Comparison of ENCODE assay signal across 1 cellular context in the genomic region with DNA sequence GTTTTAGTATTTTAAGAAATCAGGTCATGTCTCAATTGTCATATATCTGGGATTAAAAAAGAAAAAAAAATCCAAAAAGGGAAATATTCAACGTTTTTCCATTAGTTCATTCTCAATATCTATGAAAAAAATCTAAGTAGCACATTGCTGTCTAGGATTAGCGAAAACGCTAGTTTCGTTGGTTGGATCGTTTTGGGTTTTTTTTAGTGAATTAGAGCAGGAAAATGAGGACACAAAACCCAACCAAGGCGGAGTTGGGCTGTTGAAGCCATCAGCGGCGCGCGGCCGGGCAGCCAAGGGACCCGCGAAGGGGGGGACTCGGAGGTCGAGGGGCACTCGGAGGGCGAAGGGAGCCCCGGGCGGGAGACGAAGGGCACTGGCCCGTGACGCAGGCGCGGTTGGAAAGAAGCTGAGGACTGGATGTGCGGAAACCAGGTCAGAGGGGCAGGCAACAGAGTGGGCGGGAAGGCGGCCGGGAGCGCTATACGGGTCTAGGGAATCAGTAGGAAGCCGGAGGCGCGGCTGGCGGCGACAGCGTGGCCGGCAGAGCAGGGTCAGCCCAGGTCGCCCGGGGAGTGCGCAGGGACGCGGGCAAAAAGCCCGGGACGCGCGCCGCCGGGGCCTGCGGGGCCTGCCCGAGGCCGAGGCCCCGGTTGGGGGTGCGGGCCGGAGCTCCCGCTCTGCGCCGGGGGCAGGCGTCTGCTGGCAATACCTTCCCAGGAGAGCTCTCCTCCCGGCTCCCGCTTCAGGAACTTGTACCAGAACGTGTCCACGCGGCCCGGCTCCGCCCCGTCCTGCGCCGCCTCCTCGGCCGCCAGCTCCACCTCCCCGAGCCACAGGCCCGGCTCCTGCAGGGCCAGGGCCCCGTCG.
TF ChIP-seq lines count a peak whose summit lies in the region.

No MANE protein-coding gene starts in this region.

TF ChIP-seq in HepG2, 621 proteins besides CTCF, POLR2A, EP300 and RAD21 (continued from another document and continues in another):
- TF ChIP-seq, protein P1, sequence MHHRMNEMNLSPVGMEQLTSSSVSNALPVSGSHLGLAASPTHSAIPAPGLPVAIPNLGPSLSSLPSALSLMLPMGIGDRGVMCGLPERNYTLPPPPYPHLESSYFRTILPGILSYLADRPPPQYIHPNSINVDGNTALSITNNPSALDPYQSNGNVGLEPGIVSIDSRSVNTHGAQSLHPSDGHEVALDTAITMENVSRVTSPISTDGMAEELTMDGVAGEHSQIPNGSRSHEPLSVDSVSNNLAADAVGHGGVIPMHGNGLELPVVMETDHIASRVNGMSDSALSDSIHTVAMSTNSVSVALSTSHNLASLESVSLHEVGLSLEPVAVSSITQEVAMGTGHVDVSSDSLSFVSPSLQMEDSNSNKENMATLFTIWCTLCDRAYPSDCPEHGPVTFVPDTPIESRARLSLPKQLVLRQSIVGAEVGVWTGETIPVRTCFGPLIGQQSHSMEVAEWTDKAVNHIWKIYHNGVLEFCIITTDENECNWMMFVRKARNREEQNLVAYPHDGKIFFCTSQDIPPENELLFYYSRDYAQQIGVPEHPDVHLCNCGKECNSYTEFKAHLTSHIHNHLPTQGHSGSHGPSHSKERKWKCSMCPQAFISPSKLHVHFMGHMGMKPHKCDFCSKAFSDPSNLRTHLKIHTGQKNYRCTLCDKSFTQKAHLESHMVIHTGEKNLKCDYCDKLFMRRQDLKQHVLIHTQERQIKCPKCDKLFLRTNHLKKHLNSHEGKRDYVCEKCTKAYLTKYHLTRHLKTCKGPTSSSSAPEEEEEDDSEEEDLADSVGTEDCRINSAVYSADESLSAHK (CRISPR knock-in tag; IDR thresholded peaks at IDR 0.05; ENCODE audit: borderline replicate concordance), result no peak
- TF ChIP-seq, protein P2, sequence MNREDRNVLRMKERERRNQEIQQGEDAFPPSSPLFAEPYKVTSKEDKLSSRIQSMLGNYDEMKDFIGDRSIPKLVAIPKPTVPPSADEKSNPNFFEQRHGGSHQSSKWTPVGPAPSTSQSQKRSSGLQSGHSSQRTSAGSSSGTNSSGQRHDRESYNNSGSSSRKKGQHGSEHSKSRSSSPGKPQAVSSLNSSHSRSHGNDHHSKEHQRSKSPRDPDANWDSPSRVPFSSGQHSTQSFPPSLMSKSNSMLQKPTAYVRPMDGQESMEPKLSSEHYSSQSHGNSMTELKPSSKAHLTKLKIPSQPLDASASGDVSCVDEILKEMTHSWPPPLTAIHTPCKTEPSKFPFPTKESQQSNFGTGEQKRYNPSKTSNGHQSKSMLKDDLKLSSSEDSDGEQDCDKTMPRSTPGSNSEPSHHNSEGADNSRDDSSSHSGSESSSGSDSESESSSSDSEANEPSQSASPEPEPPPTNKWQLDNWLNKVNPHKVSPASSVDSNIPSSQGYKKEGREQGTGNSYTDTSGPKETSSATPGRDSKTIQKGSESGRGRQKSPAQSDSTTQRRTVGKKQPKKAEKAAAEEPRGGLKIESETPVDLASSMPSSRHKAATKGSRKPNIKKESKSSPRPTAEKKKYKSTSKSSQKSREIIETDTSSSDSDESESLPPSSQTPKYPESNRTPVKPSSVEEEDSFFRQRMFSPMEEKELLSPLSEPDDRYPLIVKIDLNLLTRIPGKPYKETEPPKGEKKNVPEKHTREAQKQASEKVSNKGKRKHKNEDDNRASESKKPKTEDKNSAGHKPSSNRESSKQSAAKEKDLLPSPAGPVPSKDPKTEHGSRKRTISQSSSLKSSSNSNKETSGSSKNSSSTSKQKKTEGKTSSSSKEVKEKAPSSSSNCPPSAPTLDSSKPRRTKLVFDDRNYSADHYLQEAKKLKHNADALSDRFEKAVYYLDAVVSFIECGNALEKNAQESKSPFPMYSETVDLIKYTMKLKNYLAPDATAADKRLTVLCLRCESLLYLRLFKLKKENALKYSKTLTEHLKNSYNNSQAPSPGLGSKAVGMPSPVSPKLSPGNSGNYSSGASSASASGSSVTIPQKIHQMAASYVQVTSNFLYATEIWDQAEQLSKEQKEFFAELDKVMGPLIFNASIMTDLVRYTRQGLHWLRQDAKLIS (CRISPR knock-in tag; IDR thresholded peaks at IDR 0.05), result peak; percentile 45; the same call in 1 of the 2 replicates
- TF ChIP-seq SIX1 (CRISPR knock-in tag; IDR thresholded peaks at IDR 0.05; ENCODE audit: borderline replicate concordance) (no peak), ZNF75D (CRISPR knock-in tag; IDR thresholded peaks at IDR 0.05; ENCODE audit: borderline replicate concordance) (peak; percentile 34; the same call in 1 of the 2 replicates), ZNF549 (CRISPR knock-in tag; IDR thresholded peaks at IDR 0.05) (no peak), ZNF281 (CRISPR knock-in tag; IDR thresholded peaks at IDR 0.05; ENCODE audit: borderline replicate concordance) (peak; percentile 41; the same call in 1 of the 2 replicates), ARNT (IDR thresholded peaks at IDR 0.05) (no peak), ZBTB1 (CRISPR knock-in tag; IDR thresholded peaks at IDR 0.05; ENCODE audit: borderline replicate concordance) (no peak), RFX5 (IDR thresholded peaks at IDR 0.05; ENCODE audit: low read depth, low read length) (peak; percentile 28; the same call in 1 of the 2 replicates), GZF1 (CRISPR knock-in tag; IDR thresholded peaks at IDR 0.05) (0 out of 2 replicates have a peak, but pooled peaks have one; percentile 55), AGO1 (IDR thresholded peaks at IDR 0.05; ENCODE audit: low read depth, low read length, poor library complexity, severe bottlenecking) (peak; percentile 39), CC2D1A (CRISPR knock-in tag; IDR thresholded peaks at IDR 0.05) (0 out of 2 replicates have a peak, but pooled peaks have one; percentile 59), RBAK (CRISPR knock-in tag; IDR thresholded peaks at IDR 0.05) (no peak), ATF2 (CRISPR knock-in tag; IDR thresholded peaks at IDR 0.05) (peak; percentile 85), HCFC1 (IDR thresholded peaks at IDR 0.05; ENCODE audit: low read depth, low read length) (no peak), ONECUT2 (CRISPR knock-in tag; IDR thresholded peaks at IDR 0.05) (0 out of 2 replicates have a peak, but pooled peaks have one; percentile 22), ZNF20 (CRISPR knock-in tag; IDR thresholded peaks at IDR 0.05) (0 out of 2 replicates have a peak, but pooled peaks have one; percentile 75), PCBP1 (IDR thresholded peaks at IDR 0.05; ENCODE audit: borderline replicate concordance, low read depth, low read length) (0 out of 2 replicates have a peak, but pooled peaks have one; percentile 69), CBX1 (IDR thresholded peaks at IDR 0.05; ENCODE audit: low read depth) (no peak), HDAC1 (CRISPR knock-in tag; IDR thresholded peaks at IDR 0.05) (peak; percentile 77), TCF12 (IDR thresholded peaks at IDR 0.05) (no peak), TCF12 (CRISPR knock-in tag; IDR thresholded peaks at IDR 0.05) (no peak; the same call in none of the 2 replicates), ZNF326 (CRISPR knock-in tag; IDR thresholded peaks at IDR 0.05; ENCODE audit: borderline replicate concordance) (no peak), ISX (CRISPR knock-in tag; conservative IDR thresholded peaks at IDR 0.05) (peak; percentile 83; the same call in 1 of the 2 replicates), ELF1 (CRISPR knock-in tag; IDR thresholded peaks at IDR 0.05) (peak; percentile 74), ZNF496 (CRISPR knock-in tag; IDR thresholded peaks at IDR 0.05; ENCODE audit: insufficient replicate concordance) (no peak), STAG1 (CRISPR knock-in tag; IDR thresholded peaks at IDR 0.05) (peak; percentile 7; the same call in 1 of the 2 replicates), AGO2 (optimal IDR thresholded peaks at IDR 0.05; ENCODE audit: low read depth, low read length) (peak; percentile 93), ZNF367 (CRISPR knock-in tag; IDR thresholded peaks at IDR 0.05; ENCODE audit: borderline replicate concordance) (0 out of 2 replicates have a peak, but pooled peaks have one; percentile 22), KDM1A (CRISPR knock-in tag; IDR thresholded peaks at IDR 0.05) (no peak), TBL1XR1 (IDR thresholded peaks at IDR 0.05; ENCODE audit: borderline replicate concordance, low read length, partially characterized antibody) (peak; percentile 46), CENPT (CRISPR knock-in tag; IDR thresholded peaks at IDR 0.05; ENCODE audit: low read depth) (no peak), ZNF557 (CRISPR knock-in tag; IDR thresholded peaks at IDR 0.05) (peak; percentile 69; the same call in 1 of the 2 replicates), SP4 (CRISPR knock-in tag; IDR thresholded peaks at IDR 0.05) (peak; percentile 84), ZFP36 (IDR thresholded peaks at IDR 0.05; ENCODE audit: borderline replicate concordance, low read depth, low read length, partially characterized antibody) (no peak), GTF3A (CRISPR knock-in tag; conservative IDR thresholded peaks at IDR 0.05) (no peak), ZMYM3 (CRISPR knock-in tag; IDR thresholded peaks at IDR 0.05) (peak; percentile 76), E2F1 (CRISPR knock-in tag; IDR thresholded peaks at IDR 0.05) (peak; percentile 95), PAF1 (CRISPR knock-in tag; IDR thresholded peaks at IDR 0.05) (no peak), MYC (CRISPR knock-in tag; IDR thresholded peaks at IDR 0.05; ENCODE audit: borderline replicate concordance) (peak; percentile 87), ZBTB3 (CRISPR knock-in tag; IDR thresholded peaks at IDR 0.05; ENCODE audit: borderline replicate concordance, low read depth) (no peak; the same call in 1 of the 2 replicates), ZSCAN12 (CRISPR knock-in tag; IDR thresholded peaks at IDR 0.05) (peak; percentile 75), CENPX (CRISPR knock-in tag; IDR thresholded peaks at IDR 0.05) (no peak), SKI (IDR thresholded peaks at IDR 0.05; ENCODE audit: partially characterized antibody) (peak; percentile 81), MTA3 (CRISPR knock-in tag; IDR thresholded peaks at IDR 0.05) (no peak), HNRNPLL (IDR thresholded peaks at IDR 0.05; ENCODE audit: low read depth, low read length, poor library complexity, severe bottlenecking) (peak; percentile 88), SOX13 (IDR thresholded peaks at IDR 0.05) (0 out of 2 replicates have a peak, but pooled peaks have one; percentile 33), SOX13 (CRISPR knock-in tag; conservative IDR thresholded peaks at IDR 0.05 in 1 of 2, IDR thresholded peaks at IDR 0.05 in 1 of 2) (peak in 1 of 2 experiments; percentile 51; a peak in 1 of 4 replicates), ZNF558 (CRISPR knock-in tag; IDR thresholded peaks at IDR 0.05; ENCODE audit: borderline replicate concordance) (0 out of 2 replicates have a peak, but pooled peaks have one; percentile 15)
- TF ChIP-seq, protein P3, sequence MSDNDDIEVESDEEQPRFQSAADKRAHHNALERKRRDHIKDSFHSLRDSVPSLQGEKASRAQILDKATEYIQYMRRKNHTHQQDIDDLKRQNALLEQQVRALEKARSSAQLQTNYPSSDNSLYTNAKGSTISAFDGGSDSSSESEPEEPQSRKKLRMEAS (IDR thresholded peaks at IDR 0.05), result peak; percentile 89
- TF ChIP-seq, protein P4, sequence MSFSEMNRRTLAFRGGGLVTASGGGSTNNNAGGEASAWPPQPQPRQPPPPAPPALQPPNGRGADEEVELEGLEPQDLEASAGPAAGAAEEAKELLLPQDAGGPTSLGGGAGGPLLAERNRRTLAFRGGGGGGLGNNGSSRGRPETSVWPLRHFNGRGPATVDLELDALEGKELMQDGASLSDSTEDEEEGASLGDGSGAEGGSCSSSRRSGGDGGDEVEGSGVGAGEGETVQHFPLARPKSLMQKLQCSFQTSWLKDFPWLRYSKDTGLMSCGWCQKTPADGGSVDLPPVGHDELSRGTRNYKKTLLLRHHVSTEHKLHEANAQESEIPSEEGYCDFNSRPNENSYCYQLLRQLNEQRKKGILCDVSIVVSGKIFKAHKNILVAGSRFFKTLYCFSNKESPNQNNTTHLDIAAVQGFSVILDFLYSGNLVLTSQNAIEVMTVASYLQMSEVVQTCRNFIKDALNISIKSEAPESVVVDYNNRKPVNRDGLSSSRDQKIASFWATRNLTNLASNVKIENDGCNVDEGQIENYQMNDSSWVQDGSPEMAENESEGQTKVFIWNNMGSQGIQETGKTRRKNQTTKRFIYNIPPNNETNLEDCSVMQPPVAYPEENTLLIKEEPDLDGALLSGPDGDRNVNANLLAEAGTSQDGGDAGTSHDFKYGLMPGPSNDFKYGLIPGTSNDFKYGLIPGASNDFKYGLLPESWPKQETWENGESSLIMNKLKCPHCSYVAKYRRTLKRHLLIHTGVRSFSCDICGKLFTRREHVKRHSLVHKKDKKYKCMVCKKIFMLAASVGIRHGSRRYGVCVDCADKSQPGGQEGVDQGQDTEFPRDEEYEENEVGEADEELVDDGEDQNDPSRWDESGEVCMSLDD (CRISPR knock-in tag; IDR thresholded peaks at IDR 0.05; ENCODE audit: borderline replicate concordance), result peak; percentile 96
